In genomic region chr18:9092665-9093064, GRCh38 we compare ENCODE assay signal across 13 cellular contexts. TPM values are rescaled to one million over a fixed set of nuclear protein-coding genes. Genes with fewer than 3 reads are reported as not detected.
DNase-seq lines count a peak whose midpoint lies in the region; ATAC-seq and TF ChIP-seq lines count a peak whose summit lies in the region.
"Had no signal": no experiment of that assay in that cellular context is flagged by ENCODE, and none has a peak within 500 bp of the region (broad histone marks: within the 10 kb centered on the region; RNA-seq: fewer than 3 reads in every experiment).

No MANE protein-coding gene starts in this region.

- H3K27me3 Mint-ChIP-seq in activated CD8-positive, alpha-beta memory T cell treated with anti-CD3 and anti-CD28 coated beads, Interleukin-2, amount 10 ng/mL, durations not matched to agents 7 days and 5 days, result no peaks in the 10 kb centered on the region
- H3K27me3 Mint-ChIP-seq: memory B cell had no signal

- H3K36me3 Mint-ChIP-seq in activated CD8-positive, alpha-beta memory T cell treated with anti-CD3 and anti-CD28 coated beads, Interleukin-2, amount 10 ng/mL, durations not matched to agents 7 days and 5 days, result peaks cover 24% of the 10 kb centered on the region
- H3K36me3 Mint-ChIP-seq: memory B cell had no signal

- intact Hi-C loops in lower leg skin (cut with DNase I; ENCODE audit: low total_unique reads), result no loop called here

- H3K4me3 Mint-ChIP-seq in activated CD8-positive, alpha-beta memory T cell treated with anti-CD3 and anti-CD28 coated beads, Interleukin-2, amount 10 ng/mL, durations not matched to agents 7 days and 5 days, result no peak overlapping the region
- H3K4me3 Mint-ChIP-seq: endodermal cell, memory B cell had no signal

- H3K9me3 Mint-ChIP-seq in activated CD8-positive, alpha-beta memory T cell treated with anti-CD3 and anti-CD28 coated beads, Interleukin-2, amount 10 ng/mL, durations not matched to agents 7 days and 5 days (ENCODE audit: low read depth), result no peaks in the 10 kb centered on the region
- H3K9me3 Mint-ChIP-seq: endodermal cell, memory B cell had no signal

- TF ChIP-seq POLR2A in lower leg skin (IDR thresholded peaks at IDR 0.05), result no peak

- 76 to 86% methylated on average over 2 of the region's 2 CpGs for WGBS in lower leg skin, 2 donors

- ATAC-seq in activated CD8-positive, alpha-beta memory T cell treated with anti-CD3 and anti-CD28 coated beads, Interleukin-2, amount 10 ng/mL, durations not matched to agents 7 days and 5 days, result no peak

- no peak for DNase-seq in activated CD8-positive, alpha-beta memory T cell treated with anti-CD3 and anti-CD28 coated beads, Interleukin-2, amount 10 ng/mL, durations not matched to agents 7 days and 5 days
- DNase-seq in activated CD8-positive, alpha-beta memory T cell treated with anti-CD3 and anti-CD28 coated beads, Interleukin-2, amount 50 U/mL, for 4 hours, result no peak
- DNase-seq in MV-4-11 (lab: John Stamatoyannopoulos, UW) (peak; percentile 33), cardiac fibroblast (ENCODE audit: low read depth in 2 of 2) (peak; percentile 77 to 84), lung microvascular endothelial cell (ENCODE audit: low read depth in 2 of 2) (peak; percentile 46 to 84), NCI-H748 (lab: John Stamatoyannopoulos, UW; ENCODE audit: unreplicated experiment) (no peak), lower leg skin (ENCODE audit: low spot score in 2 of 2) (no peak)
- DNase-seq in stimulated activated CD4-positive, alpha-beta T cell treated with anti-CD3 and anti-CD28 coated beads, Interleukin-12 subunit alpha, Interleukin-12 subunit beta, amount 100 ng/mL, for 4 hours, result no peak
- DNase-seq: endodermal cell, NCI-H446 treated with DMSO at 0.1 percent for 48 hours, occipital lobe, uterus had no signal

- no peak overlapping the region for H3K4me3 ChIP-seq in cardiac fibroblast (replicated peaks in 1 of 2; ENCODE audit: low read depth in 2 of 2, low read length in 2 of 2)
- no peak overlapping the region for H3K4me3 ChIP-seq in lower leg skin (ENCODE audit: low read depth, poor library complexity, severe bottlenecking)
- H3K4me3 ChIP-seq: uterus had no signal

- CTCF ChIA-PET in activated CD8-positive, alpha-beta memory T cell treated with anti-CD3 and anti-CD28 coated beads, Interleukin-2, amount 10 ng/mL, durations not matched to agents 7 days and 5 days (lab: Charles Lee), result interaction anchor here (1.8 kb wide), 1 partner anchor 10 kb away, joined by 6 read pairs; no protein-coding TSS in a partner anchor

- H3K27ac Mint-ChIP-seq in activated CD8-positive, alpha-beta memory T cell treated with anti-CD3 and anti-CD28 coated beads, Interleukin-2, amount 10 ng/mL, durations not matched to agents 7 days and 5 days, result peak overlapping the region; percentile 62
- H3K27ac Mint-ChIP-seq: endodermal cell, memory B cell had no signal

- peaks cover 87% of the 10 kb centered on the region for H3K4me1 Mint-ChIP-seq in activated CD8-positive, alpha-beta memory T cell treated with anti-CD3 and anti-CD28 coated beads, Interleukin-2, amount 10 ng/mL, durations not matched to agents 7 days and 5 days

- TF ChIP-seq CTCF in cardiac fibroblast (IDR thresholded peaks at IDR 0.05; ENCODE audit: low read depth, low read length) (no peak), lower leg skin (IDR thresholded peaks at IDR 0.05) (no peak)

RNA-seq across cellular contexts. Expression of gene NDUFV2, which starts 9.8 kb away (rescaled TPM):
- total RNA-seq in activated CD8-positive, alpha-beta memory T cell treated with anti-CD3 and anti-CD28 coated beads, Interleukin-2, amount 10 ng/mL, durations not matched to agents 7 days and 5 days, result 100 to 1,000 TPM; 222 to 302 TPM
- 78.6 and 88.0 TPM in 2 replicates for total RNA-seq in lung microvascular endothelial cell
- total RNA-seq in lower leg skin, result 100 to 1,000 TPM in 3 of 4 donors, 10 to 100 TPM in 1; 84.9 to 111 (median 108) TPM

RNA-seq across cellular contexts. Expression of gene ANKRD12, which starts 43.9 kb away (rescaled TPM):
- 10 to 100 TPM; 67.5 to 76.9 TPM for total RNA-seq in activated CD8-positive, alpha-beta memory T cell treated with anti-CD3 and anti-CD28 coated beads, Interleukin-2, amount 10 ng/mL, durations not matched to agents 7 days and 5 days
- total RNA-seq in lung microvascular endothelial cell, result 11.1 and 35.5 TPM in 2 replicates
- total RNA-seq in lower leg skin, result 10 to 100 TPM; 49.8 to 68.4 (median 54.1) TPM

Comparison
In these comparisons a context has a peak if more than half of its experiments do, and no peak if none do; other contexts are left out.
1. DNase-seq: peak in MV-4-11 (single experiment), cardiac fibroblast (2 of 2) and lung microvascular endothelial cell (2 of 2); none in activated CD8-positive, alpha-beta memory T cell treated with anti-CD3 and anti-CD28 coated beads, Interleukin-2, amount 10 ng/mL, durations not matched to agents 7 days and 5 days (single experiment), activated CD8-positive, alpha-beta memory T cell treated with anti-CD3 and anti-CD28 coated beads, Interleukin-2, amount 50 U/mL, for 4 hours (single experiment), NCI-H748 (single experiment), lower leg skin (0 of 2) and stimulated activated CD4-positive, alpha-beta T cell treated with anti-CD3 and anti-CD28 coated beads, Interleukin-12 subunit alpha, Interleukin-12 subunit beta, amount 100 ng/mL, for 4 hours (single experiment).